22 cellular contexts compared by ENCODE assay signal in genomic region chr1:20093940-20094391, GRCh38. TPM values are rescaled to one million over a fixed set of nuclear protein-coding genes. Genes with fewer than 3 reads are reported as not detected.
DNase-seq lines count a peak whose midpoint lies in the region; ATAC-seq and TF ChIP-seq lines count a peak whose summit lies in the region.
"Had no signal": no experiment of that assay in that cellular context is flagged by ENCODE, and none has a peak within 500 bp of the region (broad histone marks: within the 10 kb centered on the region; RNA-seq: fewer than 3 reads in every experiment).

No MANE protein-coding gene starts in this region.

- H3K36me3 ChIP-seq in right atrium auricular region = peaks cover 24% of the 10 kb centered on the region
- no peaks in the 10 kb centered on the region for H3K36me3 ChIP-seq in gastrocnemius medialis
- H3K36me3 ChIP-seq: neutrophil had no signal

- H3K9me3 ChIP-seq in right atrium auricular region (no peaks in the 10 kb centered on the region), gastrocnemius medialis (no peaks in the 10 kb centered on the region)
- H3K9me3 ChIP-seq: neutrophil had no signal

- peaks cover 0 to 20% of the 10 kb centered on the region in 2 donors for H3K4me1 ChIP-seq in right atrium auricular region
- H3K4me1 ChIP-seq in gastrocnemius medialis = no peaks in the 10 kb centered on the region

- intact Hi-C loops in Right ventricle myocardium inferior (cut with DNase I) = loop anchor here (2.0 to 5.0 kb wide), 2 partner anchors 65 to 117 kb away; partner anchors contain the start of gene PLA2G2A
- intact Hi-C loops in cardiac septum (cut with DNase I) = no loop called here
- intact Hi-C loops in gastrocnemius medialis (cut with DNase I; ENCODE audit: low total_unique reads) = no loop called here

- DNase-seq in Right ventricle myocardium inferior (ENCODE audit: missing footprints) (peak; percentile 86), cardiac septum (ENCODE audit: low spot score) (no peak), right atrium auricular region (ENCODE audit: low spot score) (peak; percentile 93), gastrocnemius medialis (peak; percentile 47 to 74), Ammon's horn (ENCODE audit: low spot score) (no peak)
- no peak for DNase-seq in activated naive CD4-positive, alpha-beta T cell (lab: John Stamatoyannopoulos, UW)
- DNase-seq: activated CD4-positive, alpha-beta T cell treated with anti-CD3 and anti-CD28 coated beads for 36 hours; activated gamma-delta T cell; islet precursor cell; NCI-H1092 treated with DMSO at 0.1 percent for 48 hours; NCI-H2107; NCI-H748 treated with DMSO at 0.1 percent for 48 hours; PC-3; stimulated activated CD4-positive, alpha-beta T cell treated with anti-CD3 and anti-CD28 coated beads, Interleukin-4, amount 100 ng/mL, for 1 hour had no signal

- no peaks in the 10 kb centered on the region for H3K27me3 ChIP-seq in right atrium auricular region
- H3K27me3 ChIP-seq in gastrocnemius medialis = no peaks in the 10 kb centered on the region

- H3K27ac ChIP-seq in right atrium auricular region = peak overlapping the region; percentile 38 to 68
- peak overlapping the region; percentile 26 to 59 (median 46) for H3K27ac ChIP-seq in gastrocnemius medialis
- H3K27ac ChIP-seq: HL-60, neutrophil had no signal

- no peak overlapping the region for H3K4me3 ChIP-seq in right atrium auricular region
- H3K4me3 ChIP-seq in gastrocnemius medialis = no peak overlapping the region

- ATAC-seq in Right ventricle myocardium inferior (peak; percentile 82), gastrocnemius medialis (peak; percentile 86 to 88), HG03196 (IDR thresholded peaks at IDR 0.05; ENCODE audit: unreplicated experiment) (no peak), GM21825 (IDR thresholded peaks at IDR 0.05; ENCODE audit: unreplicated experiment) (no peak)
- ATAC-seq: activated CD4-positive, alpha-beta T cell treated with anti-CD3 and anti-CD28 coated beads for 36 hours; PC-3 had no signal

- in situ Hi-C loops in gastrocnemius medialis (cut with MboI; ENCODE audit: low sequenced_read_pairs in 4 of 4) = no loop called here

- TF ChIP-seq CTCF in right atrium auricular region (IDR thresholded peaks at IDR 0.05) = no peak
- TF ChIP-seq CTCF in gastrocnemius medialis (IDR thresholded peaks at IDR 0.05 in 4 of 5, conservative IDR thresholded peaks at IDR 0.05 in 1 of 5) = no peak

- TF ChIP-seq POLR2A in gastrocnemius medialis (IDR thresholded peaks at IDR 0.05) = no peak

RNA-seq across cellular contexts. Expression of gene PLA2G5, which starts 24.0 kb away (rescaled TPM):
- total RNA-seq in Right ventricle myocardium inferior (65.6 TPM), cardiac septum (36.4 TPM), right atrium auricular region (100 to 1,000 TPM; 115 to 149 TPM), gastrocnemius medialis (not detected)
- total RNA-seq: A172; activated CD4-positive, alpha-beta T cell treated with anti-CD3 and anti-CD28 coated beads for 36 hours; H1; mononuclear cell; PC-3 had no signal

RNA-seq across cellular contexts. Expression of gene PLA2G2D, which starts 25.4 kb away (rescaled TPM):
- total RNA-seq in Right ventricle myocardium inferior (not detected), cardiac septum (not detected), right atrium auricular region (not detected), gastrocnemius medialis (not detected)
- total RNA-seq: A172; activated CD4-positive, alpha-beta T cell treated with anti-CD3 and anti-CD28 coated beads for 36 hours; H1; mononuclear cell; PC-3; temporal lobe had no signal

RNA-seq across cellular contexts. Expression of gene PLA2G2F, which starts 45.2 kb away (rescaled TPM):
- total RNA-seq in Right ventricle myocardium inferior = not detected
- total RNA-seq in cardiac septum = not detected
- not detected for total RNA-seq in right atrium auricular region
- total RNA-seq in gastrocnemius medialis = not detected
- total RNA-seq: A172; activated CD4-positive, alpha-beta T cell treated with anti-CD3 and anti-CD28 coated beads for 36 hours; H1; mononuclear cell; temporal lobe had no signal

Comparison
In these comparisons a context has a peak if more than half of its experiments do, and no peak if none do; other contexts are left out.
1. DNase-seq: peak in Right ventricle myocardium inferior (single experiment), right atrium auricular region (single experiment) and gastrocnemius medialis (2 of 2); none in cardiac septum (single experiment), Ammon's horn (single experiment) and activated naive CD4-positive, alpha-beta T cell (0 of 4).
2. ATAC-seq: peak in Right ventricle myocardium inferior (single experiment) and gastrocnemius medialis (2 of 2); none in HG03196 (single experiment) and GM21825 (single experiment).
3. RNA of gene PLA2G5, which starts 24.0 kb away (total RNA-seq): 115 to 149 TPM in right atrium auricular region, 65.6 TPM in Right ventricle myocardium inferior (single experiment) and 36.4 TPM in cardiac septum (single experiment); not detected in gastrocnemius medialis; every median in the first group is over 10 times any median in the second.